1 cellular context compared by ENCODE assay signal in the genomic region with DNA sequence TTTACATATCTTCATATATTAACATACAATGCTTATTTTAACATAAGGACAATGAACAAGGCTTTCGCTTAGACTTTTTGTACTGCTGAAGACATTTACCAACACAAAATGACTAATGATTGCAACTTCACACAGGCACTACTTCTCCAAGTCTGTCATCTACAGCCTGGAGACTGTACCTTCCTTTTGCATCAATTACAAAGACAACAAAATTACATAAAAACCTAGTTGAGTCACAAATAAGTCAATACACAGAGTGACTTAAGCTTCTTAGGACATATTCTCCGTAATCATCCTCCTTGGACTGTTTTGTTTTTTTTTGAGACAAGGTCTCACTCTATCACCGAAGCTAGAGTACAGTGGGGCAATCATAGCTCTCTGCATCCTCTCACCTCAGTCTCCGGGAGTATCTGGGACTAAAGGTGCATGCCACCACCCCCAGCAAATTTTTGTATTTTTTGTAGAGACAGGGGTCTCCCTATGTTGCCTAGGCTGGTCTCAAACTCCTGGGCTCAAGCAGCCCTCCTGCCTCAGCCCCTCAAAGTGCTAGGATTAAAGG.
TF ChIP-seq lines count a peak whose summit lies in the region.

No MANE protein-coding gene starts in this region.

TF ChIP-seq in SK-N-SH, 30 proteins besides CTCF, POLR2A, EP300 and RAD21:
- TF ChIP-seq FOXJ3 (CRISPR knock-in tag; IDR thresholded peaks at IDR 0.05) (no peak), RFX5 (IDR thresholded peaks at IDR 0.05; ENCODE audit: low read length) (no peak), ZBTB33 (IDR thresholded peaks at IDR 0.05; ENCODE audit: borderline replicate concordance, low read depth) (no peak), PBX3 (IDR thresholded peaks at IDR 0.05) (no peak), SMC3 (IDR thresholded peaks at IDR 0.05; ENCODE audit: low read depth, low read length) (no peak), MEF2A (IDR thresholded peaks at IDR 0.05; ENCODE audit: borderline replicate concordance, low read depth) (no peak), MXI1 (IDR thresholded peaks at IDR 0.05; ENCODE audit: low read depth, low read length) (no peak), JUND (IDR thresholded peaks at IDR 0.05) (no peak), USF1 (IDR thresholded peaks at IDR 0.05; ENCODE audit: borderline replicate concordance, low read depth) (no peak), TCF12 (IDR thresholded peaks at IDR 0.05) (no peak), ELF1 (IDR thresholded peaks at IDR 0.05) (no peak), TEAD4 (IDR thresholded peaks at IDR 0.05; ENCODE audit: borderline replicate concordance, insufficient read depth) (no peak), NFIC (IDR thresholded peaks at IDR 0.05; ENCODE audit: borderline replicate concordance) (no peak)
- TF ChIP-seq, protein P1, sequence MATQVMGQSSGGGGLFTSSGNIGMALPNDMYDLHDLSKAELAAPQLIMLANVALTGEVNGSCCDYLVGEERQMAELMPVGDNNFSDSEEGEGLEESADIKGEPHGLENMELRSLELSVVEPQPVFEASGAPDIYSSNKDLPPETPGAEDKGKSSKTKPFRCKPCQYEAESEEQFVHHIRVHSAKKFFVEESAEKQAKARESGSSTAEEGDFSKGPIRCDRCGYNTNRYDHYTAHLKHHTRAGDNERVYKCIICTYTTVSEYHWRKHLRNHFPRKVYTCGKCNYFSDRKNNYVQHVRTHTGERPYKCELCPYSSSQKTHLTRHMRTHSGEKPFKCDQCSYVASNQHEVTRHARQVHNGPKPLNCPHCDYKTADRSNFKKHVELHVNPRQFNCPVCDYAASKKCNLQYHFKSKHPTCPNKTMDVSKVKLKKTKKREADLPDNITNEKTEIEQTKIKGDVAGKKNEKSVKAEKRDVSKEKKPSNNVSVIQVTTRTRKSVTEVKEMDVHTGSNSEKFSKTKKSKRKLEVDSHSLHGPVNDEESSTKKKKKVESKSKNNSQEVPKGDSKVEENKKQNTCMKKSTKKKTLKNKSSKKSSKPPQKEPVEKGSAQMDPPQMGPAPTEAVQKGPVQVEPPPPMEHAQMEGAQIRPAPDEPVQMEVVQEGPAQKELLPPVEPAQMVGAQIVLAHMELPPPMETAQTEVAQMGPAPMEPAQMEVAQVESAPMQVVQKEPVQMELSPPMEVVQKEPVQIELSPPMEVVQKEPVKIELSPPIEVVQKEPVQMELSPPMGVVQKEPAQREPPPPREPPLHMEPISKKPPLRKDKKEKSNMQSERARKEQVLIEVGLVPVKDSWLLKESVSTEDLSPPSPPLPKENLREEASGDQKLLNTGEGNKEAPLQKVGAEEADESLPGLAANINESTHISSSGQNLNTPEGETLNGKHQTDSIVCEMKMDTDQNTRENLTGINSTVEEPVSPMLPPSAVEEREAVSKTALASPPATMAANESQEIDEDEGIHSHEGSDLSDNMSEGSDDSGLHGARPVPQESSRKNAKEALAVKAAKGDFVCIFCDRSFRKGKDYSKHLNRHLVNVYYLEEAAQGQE (IDR thresholded peaks at IDR 0.05; ENCODE audit: low read depth, low read length): no peak
- TF ChIP-seq, protein P2, sequence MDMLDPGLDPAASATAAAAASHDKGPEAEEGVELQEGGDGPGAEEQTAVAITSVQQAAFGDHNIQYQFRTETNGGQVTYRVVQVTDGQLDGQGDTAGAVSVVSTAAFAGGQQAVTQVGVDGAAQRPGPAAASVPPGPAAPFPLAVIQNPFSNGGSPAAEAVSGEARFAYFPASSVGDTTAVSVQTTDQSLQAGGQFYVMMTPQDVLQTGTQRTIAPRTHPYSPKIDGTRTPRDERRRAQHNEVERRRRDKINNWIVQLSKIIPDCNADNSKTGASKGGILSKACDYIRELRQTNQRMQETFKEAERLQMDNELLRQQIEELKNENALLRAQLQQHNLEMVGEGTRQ (IDR thresholded peaks at IDR 0.05; ENCODE audit: borderline replicate concordance, low read depth, low read length): no peak
TF ChIP-seq in SK-N-SH: peak in this region for 0.
